In genomic region chr3:11370961-11371360, GRCh38 we compare ENCODE assay signal across 21 cellular contexts.
DNase-seq lines count a peak whose midpoint lies in the region; ATAC-seq and TF ChIP-seq lines count a peak whose summit lies in the region.
"Had no signal": no experiment of that assay in that cellular context is flagged by ENCODE, and none has a peak within 500 bp of the region (broad histone marks: within the 10 kb centered on the region; RNA-seq: fewer than 3 reads in every experiment).

No MANE protein-coding gene starts in this region.

- peak overlapping the region; percentile 47 for H3K27ac ChIP-seq in cingulate gyrus (ENCODE audit: low read depth, low read length)
- H3K27ac ChIP-seq: 22Rv1, GM23248 had no signal

- peaks cover 21% of the 10 kb centered on the region for H3K36me3 Mint-ChIP-seq in nephron progenitor cell (ENCODE audit: low read depth)

- H3K27ac Mint-ChIP-seq in nephron progenitor cell, result peak overlapping the region; percentile 84

- TF ChIP-seq CTCF in nephron progenitor cell (IDR thresholded peaks at IDR 0.05), result no peak

- H3K4me1 Mint-ChIP-seq in nephron progenitor cell, result peaks cover 57% of the 10 kb centered on the region
- H3K4me1 Mint-ChIP-seq: CD8-positive, alpha-beta memory T cell had no signal

- H3K4me3 Mint-ChIP-seq in nephron progenitor cell, result no peak overlapping the region
- H3K4me3 Mint-ChIP-seq: CD8-positive, alpha-beta memory T cell had no signal

- ATAC-seq in HG03442 (IDR thresholded peaks at IDR 0.05; ENCODE audit: unreplicated experiment), result no peak
- ATAC-seq: HepG2, K562, Panc1 had no signal

- DNase-seq in NCI-H146 (lab: John Stamatoyannopoulos, UW) (peak; percentile 35), NCI-H146 treated with DMSO at 0.1 percent for 48 hours (lab: John Stamatoyannopoulos, UW; ENCODE audit: unreplicated experiment) (no peak), nephron progenitor cell (no peak), AG08395 (ENCODE audit: low spot score) (no peak), NOMO-1 treated with dmso at 0.1 percent for 144 hours (lab: John Stamatoyannopoulos, UW; ENCODE audit: unreplicated experiment) (no peak)
- DNase-seq in activated CD4-positive, alpha-beta T cell treated with anti-CD3 and anti-CD28 coated beads for 4 hours, result no peak
- DNase-seq: ACHN; Calu3; CD8-positive, alpha-beta memory T cell; DMS153; GM23248; MG63; NCI-H1930; NCI-H510A; NCI-H748 treated with DMSO at 0.1 percent for 48 hours had no signal

- H3K9me3 Mint-ChIP-seq in nephron progenitor cell, result peaks cover 3% of the 10 kb centered on the region
- H3K9me3 Mint-ChIP-seq: CD8-positive, alpha-beta memory T cell had no signal

- H3K27me3 Mint-ChIP-seq in nephron progenitor cell (ENCODE audit: low read depth, poor library complexity), result peaks cover 3% of the 10 kb centered on the region
